Comparison of ENCODE assay signal across 17 cellular contexts in the genomic region with DNA sequence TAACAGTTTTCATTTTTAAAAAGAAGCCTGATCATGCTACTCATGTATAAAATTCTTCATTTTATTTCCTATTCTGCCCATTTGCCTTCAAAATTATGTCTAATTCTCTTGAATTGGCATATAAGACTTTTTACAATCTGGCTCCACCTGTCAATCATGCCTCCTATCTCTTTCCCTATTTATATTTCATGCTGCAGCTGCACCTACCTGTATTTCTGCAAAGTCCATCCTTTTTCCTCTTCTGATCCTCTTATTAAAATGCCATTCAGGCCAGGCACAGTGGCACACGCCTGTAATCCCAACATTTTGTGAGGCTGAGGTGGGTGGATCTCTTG. TPM values are rescaled to one million over a fixed set of nuclear protein-coding genes. Genes with fewer than 3 reads are reported as not detected.
DNase-seq lines count a peak whose midpoint lies in the region; ATAC-seq, FAIRE-seq and TF ChIP-seq lines count a peak whose summit lies in the region.
"Had no signal": no experiment of that assay in that cellular context is flagged by ENCODE, and none has a peak within 500 bp of the region (broad histone marks: within the 10 kb centered on the region; RNA-seq: fewer than 3 reads in every experiment).

No MANE protein-coding gene starts in this region.

- H3K36me3 ChIP-seq in GM23338 (ENCODE audit: insufficient read depth) (no peaks in the 10 kb centered on the region), MM.1S (replicated peaks; ENCODE audit: insufficient read depth, low read length) (no peaks in the 10 kb centered on the region; the same call in 1 of the 2 replicates), K562 (ENCODE audit: control insufficient read depth, insufficient read depth, low read length) (peaks cover 32% of the 10 kb centered on the region)
- H3K36me3 ChIP-seq: HAP-1 had no signal

- no peak overlapping the region for H3K4me3 ChIP-seq in GM23338
- no peak overlapping the region; the same call in 1 of the 2 replicates for H3K4me3 ChIP-seq in MM.1S (ENCODE audit: low read length)
- H3K4me3 ChIP-seq in K562: no peak overlapping the region
- H3K4me3 ChIP-seq: HAP-1, Peyer's patch had no signal

- peaks cover 4% of the 10 kb centered on the region for H3K27me3 Mint-ChIP-seq in GM23338 (ENCODE audit: insufficient read depth, low read depth, poor library complexity)
- H3K27me3 Mint-ChIP-seq in stimulated activated naive B cell treated with anti-CD40 and anti-IgM and Interleukin-4, amounts not matched to agents 10 μg/mL and 1 μg/mL and 100 μg/mL, for 72 hours: no peaks in the 10 kb centered on the region
- H3K27me3 Mint-ChIP-seq: T-cell had no signal

- TF ChIP-seq RAD21 in K562 (CRISPR knock-in tag; conservative IDR thresholded peaks at IDR 0.05 in 1 of 2, IDR thresholded peaks at IDR 0.05 in 1 of 2): no peak

- H2AFZ ChIP-seq in GM23338: no peak overlapping the region
- no peak overlapping the region for H2AFZ ChIP-seq in MM.1S (ENCODE audit: low read length)
- H2AFZ ChIP-seq in K562 (ENCODE audit: low read depth, low read length): no peak overlapping the region

- TF ChIP-seq CTCF in GM23338 (conservative IDR thresholded peaks at IDR 0.05; ENCODE audit: low read depth in 2 of 2) (no peak), MM.1S (IDR thresholded peaks at IDR 0.05; ENCODE audit: low read length) (no peak), K562 (IDR thresholded peaks at IDR 0.05 in 2 of 3, conservative IDR thresholded peaks at IDR 0.05 in 1 of 3; ENCODE audit: insufficient read depth in 2 of 3, low read depth in 1 of 3, low read length in 3 of 3) (no peak)

- 100% methylated on average over 1 of the region's 1 CpG for WGBS in K562 (ENCODE audit: insufficient coverage, low coverage, missing lambda C conversion rate)

- H3F3A ChIP-seq in GM23338 (replicated peaks; ENCODE audit: low read depth) (no peaks in the 10 kb centered on the region), MM.1S (ENCODE audit: insufficient read depth, low read length) (peaks cover 16% of the 10 kb centered on the region)

- H3K4me1 Mint-ChIP-seq in GM23338: peaks cover 15% of the 10 kb centered on the region
- peaks cover 17 to 18% of the 10 kb centered on the region in 2 donors for H3K4me1 Mint-ChIP-seq in stimulated activated naive B cell treated with anti-CD40 and anti-IgM and Interleukin-4, amounts not matched to agents 10 μg/mL and 1 μg/mL and 100 μg/mL, for 72 hours
- H3K4me1 Mint-ChIP-seq: T-cell had no signal

- H3K27me3 ChIP-seq in GM23338 (ENCODE audit: insufficient read depth) (no peaks in the 10 kb centered on the region), MM.1S (replicated peaks; ENCODE audit: insufficient read depth, low read length) (no peaks in the 10 kb centered on the region), K562 (ENCODE audit: control insufficient read depth in 2 of 2, insufficient read depth in 2 of 2, low read length in 2 of 2) (no peaks in the 10 kb centered on the region)
- H3K27me3 ChIP-seq: Peyer's patch had no signal

- no peak overlapping the region for H3K4me3 Mint-ChIP-seq in GM23338
- no peak overlapping the region for H3K4me3 Mint-ChIP-seq in stimulated activated naive B cell treated with anti-CD40 and anti-IgM and Interleukin-4, amounts not matched to agents 10 μg/mL and 1 μg/mL and 100 μg/mL, for 72 hours
- H3K4me3 Mint-ChIP-seq: CD14-positive monocyte, T-cell had no signal

- CTCF ChIA-PET in K562 (lab: Yijun Ruan, JAX; ENCODE audit: low intra/inter-chr PET ratio): no interaction called here

- POLR2A ChIA-PET in K562 (lab: Yijun Ruan, JAX): interaction anchor here (0.6 to 1.5 kb wide), 2 partner anchors 9 to 134 kb away, joined by 4 to 6 read pairs; no protein-coding TSS in a partner anchor

- intact Hi-C loops in K562 (cut with micrococcal nuclease): no loop called here

- H3K9me3 ChIP-seq in MM.1S (replicated peaks; ENCODE audit: insufficient read depth, low read length): no peaks in the 10 kb centered on the region
- H3K9me3 ChIP-seq in K562 (replicated peaks; ENCODE audit: control insufficient read depth, insufficient read depth, low read depth, low read length): no peaks in the 10 kb centered on the region
- H3K9me3 ChIP-seq: HAP-1, Peyer's patch had no signal

- no peaks in the 10 kb centered on the region for H4K20me1 ChIP-seq in GM23338 (replicated peaks; ENCODE audit: insufficient read depth)
- H4K20me1 ChIP-seq in MM.1S (ENCODE audit: insufficient read depth, low read length): no peaks in the 10 kb centered on the region
- H4K20me1 ChIP-seq in K562 (replicated peaks; ENCODE audit: control insufficient read depth, insufficient read depth, low read length): no peaks in the 10 kb centered on the region

- no peaks in the 10 kb centered on the region for H3K9me3 Mint-ChIP-seq in GM23338
- no peaks in the 10 kb centered on the region for H3K9me3 Mint-ChIP-seq in stimulated activated naive B cell treated with anti-CD40 and anti-IgM and Interleukin-4, amounts not matched to agents 10 μg/mL and 1 μg/mL and 100 μg/mL, for 72 hours
- H3K9me3 Mint-ChIP-seq: CD14-positive monocyte, T-cell had no signal

- in situ Hi-C loops in K562 (cut with MboI): no loop called here

- ATAC-seq in GM23338 (no peak), K562 (no peak), HG02981 (IDR thresholded peaks at IDR 0.05; ENCODE audit: unreplicated experiment) (no peak)
- no peak for ATAC-seq in stimulated activated naive B cell treated with anti-CD40 and anti-IgM and Interleukin-4, amounts not matched to agents 10 μg/mL and 1 μg/mL and 100 μg/mL, for 72 hours (replicated peaks)
- ATAC-seq: SK-N-SH treated with all-trans-retinoic acid at 6 μM for 48 hours, T-cell had no signal

- no peak for TF ChIP-seq EP300 in K562 (IDR thresholded peaks at IDR 0.05; ENCODE audit: low read length)

- no peak overlapping the region for H3K27ac ChIP-seq in GM23338 (ENCODE audit: low read depth)
- H3K27ac ChIP-seq in MM.1S (ENCODE audit: low read length): peak overlapping the region; percentile 44; the same call in 1 of the 2 replicates
- H3K27ac ChIP-seq in K562 (ENCODE audit: extremely low read depth, low read depth, low read length): no peak overlapping the region

- TF ChIP-seq POLR2A in K562 (conservative IDR thresholded peaks at IDR 0.05): no peak

- DNase-seq in GM23338 (ENCODE audit: low spot score): no peak
- no peak for DNase-seq in MM.1S
- DNase-seq in K562 (ENCODE audit: extremely low read depth in 1 of 4, low spot score in 3 of 4): no peak
- no peak for DNase-seq in stimulated activated naive B cell treated with anti-CD40 and anti-IgM and Interleukin-4, amounts not matched to agents 10 μg/mL and 1 μg/mL and 100 μg/mL, for 72 hours
- DNase-seq in GM19239 (ENCODE audit: insufficient read length, low spot score): no peak
- no peak for DNase-seq in ecto neural progenitor cell (ENCODE audit: low spot score)
- DNase-seq: DMS79, NCI-H1694 treated with DMSO at 0.1 percent for 48 hours, NCI-H2081 treated with DMSO at 0.1 percent for 48 hours, NCI-H446, T-cell had no signal

- H3K9me1 ChIP-seq in K562 (ENCODE audit: control insufficient read depth, insufficient read depth, low read length): no peaks in the 10 kb centered on the region

- H3K36me3 Mint-ChIP-seq in GM23338 (ENCODE audit: low read depth): peaks cover 2% of the 10 kb centered on the region; the same call in 2 of the 3 replicates
- H3K36me3 Mint-ChIP-seq in stimulated activated naive B cell treated with anti-CD40 and anti-IgM and Interleukin-4, amounts not matched to agents 10 μg/mL and 1 μg/mL and 100 μg/mL, for 72 hours: peaks cover 11 to 23% of the 10 kb centered on the region in 2 donors

- H3K4me1 ChIP-seq in GM23338 (ENCODE audit: insufficient read depth): peaks cover 11% of the 10 kb centered on the region; the same call in 1 of the 2 replicates
- peaks cover 18% of the 10 kb centered on the region for H3K4me1 ChIP-seq in MM.1S (ENCODE audit: low read length)
- no peaks in the 10 kb centered on the region for H3K4me1 ChIP-seq in K562 (replicated peaks in 1 of 2; ENCODE audit: control insufficient read depth in 2 of 2, insufficient read depth in 2 of 2, low read length in 2 of 2)

- no TSS peak for BruUV-seq in K562 (replicated peaks; lab: Mats Ljungman, UMichigan)

- H3K79me2 ChIP-seq in GM23338 (replicated peaks; ENCODE audit: insufficient read depth): no peaks in the 10 kb centered on the region
- no peaks in the 10 kb centered on the region for H3K79me2 ChIP-seq in MM.1S (ENCODE audit: low read length)
- H3K79me2 ChIP-seq in K562 (ENCODE audit: control insufficient read depth, insufficient read depth, low read length): 0 out of 3 replicates have a peak, but pooled peaks cover 6% of the 10 kb centered on the region

- H3K27ac Mint-ChIP-seq in GM23338: no peak overlapping the region
- peak overlapping the region; percentile 15 for H3K27ac Mint-ChIP-seq in stimulated activated naive B cell treated with anti-CD40 and anti-IgM and Interleukin-4, amounts not matched to agents 10 μg/mL and 1 μg/mL and 100 μg/mL, for 72 hours
- H3K27ac Mint-ChIP-seq: T-cell had no signal

- H3K9me2 ChIP-seq in GM23338 (ENCODE audit: insufficient read depth) (no peaks in the 10 kb centered on the region), MM.1S (replicated peaks; ENCODE audit: insufficient read depth, low read length) (no peaks in the 10 kb centered on the region)

- H3K9ac ChIP-seq in MM.1S (ENCODE audit: low read length): peak overlapping the region; percentile 1; the same call in 1 of the 2 replicates
- H3K9ac ChIP-seq in K562 (ENCODE audit: insufficient read depth in 1 of 2, low read depth in 2 of 2, low read length in 2 of 2): no peak overlapping the region

- FAIRE-seq in K562 (lab: Jason Lieb, UNC) (no peak), GM19239 (lab: Jason Lieb, UNC) (no peak)
- FAIRE-seq: A204.1 had no signal

- H3K4me2 ChIP-seq in GM23338 (0 out of 2 replicates have a peak overlapping the region, but pooled peaks have one; percentile 5), MM.1S (ENCODE audit: low read depth, low read length) (peak overlapping the region; percentile 53), K562 (ENCODE audit: insufficient read depth, low read length) (no peak overlapping the region)

RNA-seq across cellular contexts. Expression of a gene that starts 30.6 kb away (rescaled TPM):
- 32.9 and 33.3 TPM in 2 replicates for total RNA-seq in GM23338 (2014; rRNA removed; shearing (Covaris generic))
- polyA plus RNA-seq in GM23338 (2016; fragmentation: Nextera tagmentation; extraction: Ambion mirVana) (24.0 and 26.7 TPM in 2 replicates), K562 (2011; rRNA removed) (257 and 285 TPM in 2 replicates), K562 (2014; fragmentation: Illumina TruSeq; extraction: Trizol) (219 and 241 TPM in 2 replicates), K562 (2014; fragmentation: Nextera tagmentation; extraction: Ambion mirVana) (100 to 1,000 TPM; 182 to 189 TPM), K562 (2014; rRNA removed) (201 and 213 TPM in 2 replicates)
- total RNA-seq in K562 (2011; cell fraction: chromatin; rRNA removed; ENCODE audit: low replicate concordance): 118 and 292 TPM in 2 replicates
- total RNA-seq in K562 (2011; cell fraction: nucleolus; rRNA removed): 62.5 and 85.8 TPM in 2 replicates
- total RNA-seq in K562 (2011; cell fraction: nucleoplasm; rRNA removed): 147 and 243 TPM in 2 replicates
- total RNA-seq in K562 (2014; rRNA removed) (191 and 213 TPM in 2 replicates), K562 (2014; rRNA removed; fragmentation: Illumina TruSeq; extraction: Trizol) (317 and 372 TPM in 2 replicates), K562 (2015; rRNA removed; fragmentation: Illumina TruSeq; extraction: Trizol) (188 TPM in 2 replicates), K562 (2021) (216 and 222 TPM in 2 replicates)
- 51.3 and 125 TPM in 2 replicates for polyA plus RNA-seq in K562 (2011; cell fraction: cytosol; rRNA removed)
- polyA plus RNA-seq in K562 (2011; cell fraction: nucleus; rRNA removed): 78.0 and 133 TPM in 2 replicates
- 78.7 and 150 TPM in 2 replicates for polyA plus RNA-seq in K562 (2012)
- 278 and 307 TPM in 2 replicates for polyA minus RNA-seq in K562 (2011; rRNA and poly(A)+ RNA removed)
- 95.7 and 265 TPM in 2 replicates for polyA minus RNA-seq in K562 (2011; cell fraction: cytosol; rRNA and poly(A)+ RNA removed)
- 63.4 and 136 TPM in 2 replicates for polyA minus RNA-seq in K562 (2011; cell fraction: nucleus; rRNA and poly(A)+ RNA removed)

RNA-seq across cellular contexts. Expression of a gene that starts 33.3 kb away (rescaled TPM):
- 28.3 and 30.2 TPM in 2 replicates for total RNA-seq in GM23338 (2014; rRNA removed; shearing (Covaris generic))
- polyA plus RNA-seq in GM23338 (2016; fragmentation: Nextera tagmentation; extraction: Ambion mirVana) (7.2 and 8.6 TPM in 2 replicates), K562 (2011; rRNA removed) (63.6 and 71.0 TPM in 2 replicates), K562 (2014; fragmentation: Illumina TruSeq; extraction: Trizol) (32.9 and 38.3 TPM in 2 replicates), K562 (2014; fragmentation: Nextera tagmentation; extraction: Ambion mirVana) (10 to 100 TPM; 13.1 to 20.5 TPM), K562 (2014; rRNA removed) (27.7 and 28.9 TPM in 2 replicates)
- 31.4 and 70.8 TPM in 2 replicates for total RNA-seq in K562 (2011; cell fraction: chromatin; rRNA removed; ENCODE audit: low replicate concordance)
- 18.7 and 21.8 TPM in 2 replicates for total RNA-seq in K562 (2011; cell fraction: nucleolus; rRNA removed)
- 46.7 and 75.7 TPM in 2 replicates for total RNA-seq in K562 (2011; cell fraction: nucleoplasm; rRNA removed)
- total RNA-seq in K562 (2014; rRNA removed) (34.0 and 36.0 TPM in 2 replicates), K562 (2014; rRNA removed; fragmentation: Illumina TruSeq; extraction: Trizol) (72.4 and 78.0 TPM in 2 replicates), K562 (2015; rRNA removed; fragmentation: Illumina TruSeq; extraction: Trizol) (49.2 and 55.2 TPM in 2 replicates), K562 (2021) (42.6 and 43.3 TPM in 2 replicates)
- 8.5 and 31.3 TPM in 2 replicates for polyA plus RNA-seq in K562 (2011; cell fraction: cytosol; rRNA removed)
- 27.2 and 68.0 TPM in 2 replicates for polyA plus RNA-seq in K562 (2011; cell fraction: nucleus; rRNA removed)
- 18.7 and 19.1 TPM in 2 replicates for polyA plus RNA-seq in K562 (2012)
- polyA minus RNA-seq in K562 (2011; rRNA and poly(A)+ RNA removed): 93.8 and 130 TPM in 2 replicates
- 46.0 and 46.8 TPM in 2 replicates for polyA minus RNA-seq in K562 (2011; cell fraction: cytosol; rRNA and poly(A)+ RNA removed)
- 33.4 and 86.7 TPM in 2 replicates for polyA minus RNA-seq in K562 (2011; cell fraction: nucleus; rRNA and poly(A)+ RNA removed)
